ENCODE assay signal across 1 cellular context in genomic region chr2:43088148-43089073, GRCh38.
TF ChIP-seq lines count a peak whose summit lies in the region.

No MANE protein-coding gene starts in this region.

TF ChIP-seq in HepG2, 621 proteins besides CTCF, POLR2A, EP300 and RAD21 (continued from another document and continues in another):
- TF ChIP-seq PRDM10 (CRISPR knock-in tag; IDR thresholded peaks at IDR 0.05; ENCODE audit: low read depth) = no peak
- peak; percentile 81; the same call in 1 of the 2 replicates for TF ChIP-seq RERE (CRISPR knock-in tag; IDR thresholded peaks at IDR 0.05; ENCODE audit: low read depth)
- peak; percentile 65 for TF ChIP-seq RARA (CRISPR knock-in tag; IDR thresholded peaks at IDR 0.05)
- no peak for TF ChIP-seq LCORL (IDR thresholded peaks at IDR 0.05)
- TF ChIP-seq LCORL (CRISPR knock-in tag; IDR thresholded peaks at IDR 0.05) = 0 out of 2 replicates have a peak, but pooled peaks have one; percentile 41
- TF ChIP-seq PHB2 (IDR thresholded peaks at IDR 0.05; ENCODE audit: partially characterized antibody) = no peak
- no peak for TF ChIP-seq ZNF790 (CRISPR knock-in tag; IDR thresholded peaks at IDR 0.05; ENCODE audit: borderline replicate concordance)
- TF ChIP-seq ZNF75D (CRISPR knock-in tag; IDR thresholded peaks at IDR 0.05; ENCODE audit: borderline replicate concordance) = no peak
- TF ChIP-seq CSRNP1 (CRISPR knock-in tag; IDR thresholded peaks at IDR 0.05) = peak; percentile 27; the same call in 1 of the 2 replicates
- TF ChIP-seq ELF4 (CRISPR knock-in tag; IDR thresholded peaks at IDR 0.05; ENCODE audit: borderline replicate concordance) = no peak
- no peak for TF ChIP-seq TAF15 (IDR thresholded peaks at IDR 0.05; ENCODE audit: low read depth, low read length, poor library complexity, severe bottlenecking)
- TF ChIP-seq ZNF546 (CRISPR knock-in tag; conservative IDR thresholded peaks at IDR 0.05) = no peak
- TF ChIP-seq ZFP37 (CRISPR knock-in tag; IDR thresholded peaks at IDR 0.05; ENCODE audit: borderline replicate concordance) = no peak
- TF ChIP-seq TEF (CRISPR knock-in tag; IDR thresholded peaks at IDR 0.05) = no peak
- no peak for TF ChIP-seq FIP1L1 (IDR thresholded peaks at IDR 0.05; ENCODE audit: borderline replicate concordance, insufficient read depth, low read depth, low read length)
- no peak for TF ChIP-seq SRSF4 (IDR thresholded peaks at IDR 0.05; ENCODE audit: low read depth, low read length, poor library complexity, severe bottlenecking)
- no peak for TF ChIP-seq ZNF513 (CRISPR knock-in tag; conservative IDR thresholded peaks at IDR 0.05)
- TF ChIP-seq ZNF326 (CRISPR knock-in tag; IDR thresholded peaks at IDR 0.05; ENCODE audit: borderline replicate concordance) = no peak
- no peak for TF ChIP-seq ZNF780A (CRISPR knock-in tag; IDR thresholded peaks at IDR 0.05)
- peak; percentile 43; the same call in 1 of the 2 replicates for TF ChIP-seq PPARG (CRISPR knock-in tag; conservative IDR thresholded peaks at IDR 0.05)
- no peak for TF ChIP-seq KLF13 (CRISPR knock-in tag; IDR thresholded peaks at IDR 0.05)
- no peak for TF ChIP-seq U2AF1 (optimal IDR thresholded peaks at IDR 0.05; ENCODE audit: low read depth, low read length)
- no peak for TF ChIP-seq PLSCR1 (CRISPR knock-in tag; IDR thresholded peaks at IDR 0.05; ENCODE audit: borderline replicate concordance)
- TF ChIP-seq ZNF782 (CRISPR knock-in tag; IDR thresholded peaks at IDR 0.05; ENCODE audit: borderline replicate concordance) = no peak
- TF ChIP-seq EHMT2 (IDR thresholded peaks at IDR 0.05; ENCODE audit: borderline replicate concordance, low read depth, low read length) = no peak
- TF ChIP-seq RFXANK (CRISPR knock-in tag; IDR thresholded peaks at IDR 0.05) = no peak
- TF ChIP-seq ZNF234 (CRISPR knock-in tag; conservative IDR thresholded peaks at IDR 0.05) = no peak
- no peak; the same call in 1 of the 2 replicates for TF ChIP-seq MBD4 (IDR thresholded peaks at IDR 0.05; ENCODE audit: borderline replicate concordance, low read length)
- TF ChIP-seq XRCC5 (optimal IDR thresholded peaks at IDR 0.05; ENCODE audit: low read length) = no peak
- TF ChIP-seq ATF2 (CRISPR knock-in tag; IDR thresholded peaks at IDR 0.05) = peak; percentile 38; the same call in 1 of the 2 replicates
- no peak for TF ChIP-seq ZNF597 (CRISPR knock-in tag; IDR thresholded peaks at IDR 0.05)
- TF ChIP-seq HMGXB3 (CRISPR knock-in tag; IDR thresholded peaks at IDR 0.05; ENCODE audit: borderline replicate concordance) = no peak
